Comparison of ENCODE assay signal across 12 cellular contexts in genomic region chr6:29708432-29709177, GRCh38. TPM values are rescaled to one million over a fixed set of nuclear protein-coding genes. Genes with fewer than 3 reads are reported as not detected.
A peak's percentile ranks its signal among the peaks of the same experiment; 100 is the strongest.
DNase-seq lines count a peak whose midpoint lies in the region; ATAC-seq and TF ChIP-seq lines count a peak whose summit lies in the region.
"Had no signal": no experiment of that assay in that cellular context is flagged by ENCODE, and none has a peak within 500 bp of the region (broad histone marks: within the 10 kb centered on the region; RNA-seq: fewer than 3 reads in every experiment).

No MANE protein-coding gene starts in this region.

- H3K27me3 Mint-ChIP-seq in CD4-positive, alpha-beta T cell, result peaks cover 6% of the 10 kb centered on the region
- H3K27me3 Mint-ChIP-seq in activated T-cell treated with anti-CD3 and anti-CD28 coated beads, Interleukin-2, amount 50 U/mL, for 24 hours, result no peaks in the 10 kb centered on the region

- POLR2A ChIA-PET in CD4-positive, alpha-beta T cell (lab: Charles Lee), result interaction anchor here (0.5 to 3.4 kb wide), 18 partner anchors 8 to 906 kb away, joined by 3 to 65 read pairs (median 6); partner anchors contain the start of genes GABBR1 and HLA-F

- H3K27ac Mint-ChIP-seq in CD4-positive, alpha-beta T cell, result peak overlapping the region; percentile 83
- peak overlapping the region; percentile 84 for H3K27ac Mint-ChIP-seq in activated T-cell treated with anti-CD3 and anti-CD28 coated beads, Interleukin-2, amount 50 U/mL, for 24 hours

- peaks cover 85% of the 10 kb centered on the region for H3K4me1 Mint-ChIP-seq in CD4-positive, alpha-beta T cell (ENCODE audit: low read depth)
- peaks cover 76% of the 10 kb centered on the region for H3K4me1 Mint-ChIP-seq in activated T-cell treated with anti-CD3 and anti-CD28 coated beads, Interleukin-2, amount 50 U/mL, for 24 hours (ENCODE audit: low read depth)

- H3K9me3 Mint-ChIP-seq in CD4-positive, alpha-beta T cell, result no peaks in the 10 kb centered on the region
- H3K9me3 Mint-ChIP-seq in activated T-cell treated with anti-CD3 and anti-CD28 coated beads, Interleukin-2, amount 50 U/mL, for 24 hours, result no peaks in the 10 kb centered on the region

- peak overlapping the region; percentile 85 for H3K4me3 Mint-ChIP-seq in CD4-positive, alpha-beta T cell
- peak overlapping the region; percentile 67 for H3K4me3 Mint-ChIP-seq in activated T-cell treated with anti-CD3 and anti-CD28 coated beads, Interleukin-2, amount 50 U/mL, for 24 hours

- H3K36me3 Mint-ChIP-seq in CD4-positive, alpha-beta T cell (ENCODE audit: low read depth), result no peaks in the 10 kb centered on the region
- H3K36me3 Mint-ChIP-seq in activated T-cell treated with anti-CD3 and anti-CD28 coated beads, Interleukin-2, amount 50 U/mL, for 24 hours (ENCODE audit: low read depth), result no peaks in the 10 kb centered on the region

- DNase-seq in CD4-positive, alpha-beta T cell, result peak; percentile 44 to 88 (median 60)
- DNase-seq in activated T-cell treated with anti-CD3 and anti-CD28 coated beads, Interleukin-2, amount 50 U/mL, for 24 hours, result peak; percentile 50
- DNase-seq in amniotic stem cell (lab: John Stamatoyannopoulos, UW), result no peak
- no peak for DNase-seq in SIG-M5 treated with dmso at 0.1 percent for 504 hours (lab: John Stamatoyannopoulos, UW; ENCODE audit: unreplicated experiment)
- DNase-seq: left ventricle myocardium inferior, NCI-H2029, SK-N-SH had no signal

- ATAC-seq in CD4-positive, alpha-beta T cell (ENCODE audit: poor library complexity), result peak; percentile 91
- ATAC-seq in HG03460 (IDR thresholded peaks at IDR 0.05; ENCODE audit: unreplicated experiment) (peak; percentile 44), HG02588 (IDR thresholded peaks at IDR 0.05; ENCODE audit: unreplicated experiment) (no peak), GM18858 (IDR thresholded peaks at IDR 0.05; ENCODE audit: unreplicated experiment) (no peak)

- H3K27ac ChIP-seq in CD4-positive, alpha-beta T cell (ENCODE audit: low read depth, low read length), result peak overlapping the region; percentile 36
- H3K27ac ChIP-seq in mucosa of rectum (ENCODE audit: low read depth in 2 of 2, low read length in 2 of 2), result peak overlapping the region; percentile 1 to 2
- H3K27ac ChIP-seq: left ventricle myocardium inferior had no signal

- H3K36me3 ChIP-seq in mucosa of rectum (ENCODE audit: control insufficient read depth in 2 of 2, insufficient read depth in 2 of 2, low read length in 2 of 2), result no peaks in the 10 kb centered on the region
- H3K36me3 ChIP-seq: left ventricle myocardium inferior had no signal

- no peaks in the 10 kb centered on the region for H3K4me1 ChIP-seq in mucosa of rectum (ENCODE audit: control insufficient read depth in 2 of 2, insufficient read depth in 2 of 2, low read length in 2 of 2)
- H3K4me1 ChIP-seq: left ventricle myocardium inferior had no signal

- CTCF ChIA-PET in CD4-positive, alpha-beta T cell (lab: Charles Lee), result interaction anchor here (0.8 to 2.1 kb wide), 7 partner anchors 13 to 126 kb away, joined by 3 to 18 read pairs (median 8); no protein-coding TSS in a partner anchor

- H3K27me3 ChIP-seq in CD4-positive, alpha-beta T cell (ENCODE audit: control insufficient read depth, insufficient read depth, low read length), result no peaks in the 10 kb centered on the region
- H3K27me3 ChIP-seq in mucosa of rectum (ENCODE audit: control insufficient read depth in 2 of 2, insufficient read depth in 2 of 2, low read length in 2 of 2), result peaks cover 0 to 2% of the 10 kb centered on the region in 2 donors

- no peak overlapping the region for H3K9ac ChIP-seq in mucosa of rectum (ENCODE audit: low read depth in 1 of 2, low read length in 2 of 2)
- H3K9ac ChIP-seq: SK-N-SH had no signal

- intact Hi-C loops in CD4-positive, alpha-beta T cell (cut with DNase I, micrococcal nuclease), result loop anchor here in 1 of 2 experiments (1.0 to 10.0 kb wide), 3 partner anchors 45 to 306 kb away; no protein-coding TSS in a partner anchor

- H3K9me3 ChIP-seq in CD4-positive, alpha-beta T cell (ENCODE audit: control insufficient read depth, low read length), result no peaks in the 10 kb centered on the region
- no peaks in the 10 kb centered on the region for H3K9me3 ChIP-seq in mucosa of rectum (ENCODE audit: control insufficient read depth in 2 of 2, low read length in 2 of 2)
- H3K9me3 ChIP-seq: left ventricle myocardium inferior, SK-N-SH had no signal

- TF ChIP-seq CTCF in CD4-positive, alpha-beta T cell (IDR thresholded peaks at IDR 0.05), result no peak

- no peak overlapping the region for H3K4me3 ChIP-seq in mucosa of rectum (ENCODE audit: low read length in 2 of 2)
- H3K4me3 ChIP-seq: left ventricle myocardium inferior had no signal

RNA-seq across cellular contexts. Expression of gene HLA-F, which starts 14.6 kb away (rescaled TPM):
- total RNA-seq in CD4-positive, alpha-beta T cell, result 100 to 1,000 TPM; 560 TPM

RNA-seq across cellular contexts. Expression of gene ZFP57, which starts 27.7 kb away (rescaled TPM):
- not detected for total RNA-seq in CD4-positive, alpha-beta T cell
- total RNA-seq: left ventricle myocardium inferior had no signal

RNA-seq across cellular contexts. Expression of gene MOG, which starts 51.7 kb away (rescaled TPM):
- not detected for total RNA-seq in CD4-positive, alpha-beta T cell
- total RNA-seq: astrocyte had no signal

Comparison
In these comparisons a context has a peak if more than half of its experiments do, and no peak if none do; other contexts are left out.
1. ATAC-seq: peak in CD4-positive, alpha-beta T cell (single experiment) and HG03460 (single experiment); none in HG02588 (single experiment) and GM18858 (single experiment).
2. DNase-seq: peak in CD4-positive, alpha-beta T cell (10 of 10) and activated T-cell treated with anti-CD3 and anti-CD28 coated beads, Interleukin-2, amount 50 U/mL, for 24 hours (single experiment); none in amniotic stem cell (single experiment) and SIG-M5 treated with dmso at 0.1 percent for 504 hours (single experiment).